In the genomic region with DNA sequence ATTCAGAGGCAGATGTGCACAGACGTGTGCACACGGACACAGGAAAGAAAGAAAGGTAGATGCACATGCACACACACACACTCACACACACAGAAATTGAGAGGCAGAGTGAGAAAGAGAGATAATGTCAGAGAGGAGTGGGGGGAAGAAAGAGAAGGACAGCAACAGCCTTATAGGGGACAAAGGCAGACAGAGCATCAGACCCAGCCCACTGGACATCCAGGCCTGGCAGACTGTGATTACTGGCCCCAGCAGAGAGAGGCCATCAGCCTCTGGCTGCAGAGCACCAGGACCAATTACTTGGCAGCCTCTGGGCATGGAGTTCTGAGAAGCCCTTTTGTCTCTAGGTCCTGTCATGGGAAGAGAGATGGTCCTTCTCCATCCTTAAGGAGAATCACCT, we compare ENCODE assay signal across 31 cellular contexts.
"Had no signal": no experiment of that assay in that cellular context is flagged by ENCODE, and none has a peak within 500 bp of the region (broad histone marks: within the 10 kb centered on the region; RNA-seq: fewer than 3 reads in every experiment).

No MANE protein-coding gene starts in this region.

- H3K27ac Mint-ChIP-seq: activated CD4-positive, alpha-beta T cell treated with anti-CD3 and anti-CD28 coated beads, Interleukin-2, amount 10 ng/mL, durations not matched to agents 24 days and 14 days; activated CD8-positive, alpha-beta T cell treated with anti-CD3 and anti-CD28 coated beads for 36 hours; activated naive CD4-positive, alpha-beta T cell treated with anti-CD3 and anti-CD28 coated beads, Interleukin-2, amount 50 U/mL, for 24 hours; activated naive CD8-positive, alpha-beta T cell treated with anti-CD3 and anti-CD28 coated beads, Interleukin-2, amount 10 ng/mL, durations not matched to agents 7 days and 5 days; activated T-helper 2 cell treated with anti-CD3 and anti-CD28 coated beads, Interferon-gamma antibody, Interleukin-2, Interleukin-4, amounts not matched to agents 10 μg/mL and 5 μg/mL and 100 μg/mL, durations not matched to agents 14 hours and 24 hours and 36 hours had no signal

- H3K9me3 Mint-ChIP-seq: activated CD4-positive, alpha-beta T cell treated with anti-CD3 and anti-CD28 coated beads, Interleukin-2, amount 10 ng/mL, durations not matched to agents 24 days and 14 days; activated CD8-positive, alpha-beta T cell treated with anti-CD3 and anti-CD28 coated beads for 36 hours; activated naive CD4-positive, alpha-beta T cell treated with anti-CD3 and anti-CD28 coated beads, Interleukin-2, amount 50 U/mL, for 24 hours; activated naive CD8-positive, alpha-beta T cell treated with anti-CD3 and anti-CD28 coated beads, Interleukin-2, amount 10 ng/mL, durations not matched to agents 7 days and 5 days; activated T-helper 2 cell treated with anti-CD3 and anti-CD28 coated beads, Interferon-gamma antibody, Interleukin-2, Interleukin-4, amounts not matched to agents 10 μg/mL and 5 μg/mL and 100 μg/mL, durations not matched to agents 14 hours and 24 hours and 36 hours; central memory CD8-positive, alpha-beta T cell had no signal

- H3K27ac ChIP-seq: ascending aorta, cardiac muscle cell, Peyer's patch had no signal

- H3K4me1 Mint-ChIP-seq: activated CD4-positive, alpha-beta T cell treated with anti-CD3 and anti-CD28 coated beads, Interleukin-2, amount 10 ng/mL, durations not matched to agents 24 days and 14 days; activated naive CD4-positive, alpha-beta T cell treated with anti-CD3 and anti-CD28 coated beads, Interleukin-2, amount 50 U/mL, for 24 hours; activated naive CD8-positive, alpha-beta T cell treated with anti-CD3 and anti-CD28 coated beads, Interleukin-2, amount 10 ng/mL, durations not matched to agents 7 days and 5 days; central memory CD8-positive, alpha-beta T cell had no signal

- H3K4me3 ChIP-seq: ascending aorta, cardiac muscle cell, Peyer's patch had no signal

- ATAC-seq: activated CD8-positive, alpha-beta T cell treated with anti-CD3 and anti-CD28 coated beads for 36 hours; PC-3; SK-N-SH treated with all-trans-retinoic acid at 6 μM for 48 hours had no signal

- H3K27me3 ChIP-seq: ascending aorta, cardiac muscle cell, Peyer's patch had no signal

- H3K9me3 ChIP-seq: ascending aorta, Peyer's patch had no signal

- H3K36me3 Mint-ChIP-seq: activated naive CD4-positive, alpha-beta T cell treated with anti-CD3 and anti-CD28 coated beads, Interleukin-2, amount 50 U/mL, for 24 hours; activated naive CD8-positive, alpha-beta T cell treated with anti-CD3 and anti-CD28 coated beads, Interleukin-2, amount 10 ng/mL, durations not matched to agents 7 days and 5 days had no signal

- DNase-seq: activated CD4-positive, alpha-beta T cell treated with anti-CD3 and anti-CD28 coated beads, Interleukin-2, amount 10 ng/mL, durations not matched to agents 24 days and 14 days; activated CD4-positive, alpha-beta T cell treated with anti-CD3 and anti-CD28 coated beads, Interleukin-2, amount 50 U/mL, for 4 hours; activated CD8-positive, alpha-beta T cell treated with anti-CD3 and anti-CD28 coated beads for 36 hours; activated gamma-delta T cell; activated naive CD4-positive, alpha-beta T cell treated with Interleukin-2 at 50 U/mL for 16 hours; activated naive CD8-positive, alpha-beta T cell treated with anti-CD3 and anti-CD28 coated beads, Interleukin-2, amount 10 ng/mL, durations not matched to agents 7 days and 5 days; activated T-cell treated with anti-CD3 and anti-CD28 coated beads, Interleukin-2, amount 50 U/mL, for 1 hour; amygdala; Karpas-422; KBM-7; NCI-H1105; NCI-H1417 treated with DMSO at 0.1 percent for 48 hours; NCI-H187 treated with DMSO at 0.1 percent for 48 hours; NCI-H2081 treated with DMSO at 0.1 percent for 48 hours; NCI-H226; NCI-H446 treated with DMSO at 0.1 percent for 48 hours; NCI-H524; NK-92 treated with Interleukin-12 subunit alpha and Interleukin-12 subunit beta, amount 100 ng/mL, for 24 hours; PC-3; Peyer's patch; RPMI8226; SHP77 treated with DMSO at 0.1 percent for 48 hours; T-helper 1 cell; T-helper 2 cell; T-helper 9 cell had no signal

- H3K4me3 Mint-ChIP-seq: activated CD4-positive, alpha-beta T cell treated with anti-CD3 and anti-CD28 coated beads, Interleukin-2, amount 10 ng/mL, durations not matched to agents 24 days and 14 days; activated CD8-positive, alpha-beta T cell treated with anti-CD3 and anti-CD28 coated beads for 36 hours; activated naive CD4-positive, alpha-beta T cell treated with anti-CD3 and anti-CD28 coated beads, Interleukin-2, amount 50 U/mL, for 24 hours; activated naive CD8-positive, alpha-beta T cell treated with anti-CD3 and anti-CD28 coated beads, Interleukin-2, amount 10 ng/mL, durations not matched to agents 7 days and 5 days; central memory CD8-positive, alpha-beta T cell had no signal

- H3K4me1 ChIP-seq: ascending aorta, Peyer's patch had no signal

- H3K36me3 ChIP-seq: ascending aorta, cardiac muscle cell, Peyer's patch had no signal
